Comparison of ENCODE assay signal across 14 cellular contexts in genomic region chr1:55067022-55067781, GRCh38. TPM values are rescaled to one million over a fixed set of nuclear protein-coding genes. Genes with fewer than 3 reads are reported as not detected.
A peak's percentile ranks its signal among the peaks of the same experiment; 100 is the strongest.
DNase-seq lines count a peak whose midpoint lies in the region; ATAC-seq, FAIRE-seq and TF ChIP-seq lines count a peak whose summit lies in the region.
"Had no signal": no experiment of that assay in that cellular context is flagged by ENCODE, and none has a peak within 500 bp of the region (broad histone marks: within the 10 kb centered on the region; RNA-seq: fewer than 3 reads in every experiment).

No MANE protein-coding gene starts in this region.

- H3K27ac Mint-ChIP-seq in activated naive CD8-positive, alpha-beta T cell: peak overlapping the region; percentile 28
- no peak overlapping the region for H3K27ac Mint-ChIP-seq in activated naive CD8-positive, alpha-beta T cell treated with anti-CD3 and anti-CD28 coated beads, Interleukin-2, amount 50 U/mL, for 24 hours
- H3K27ac Mint-ChIP-seq in type B pancreatic cell: peak overlapping the region; percentile 39
- H3K27ac Mint-ChIP-seq in naive thymus-derived CD8-positive, alpha-beta T cell: peak overlapping the region in 3 of 10 donors; percentile 9 to 71 (median 33)

- TF ChIP-seq CTCF in keratinocyte (optimal IDR thresholded peaks at IDR 0.05 in 1 of 3, IDR thresholded peaks at IDR 0.05 in 1 of 3, conservative IDR thresholded peaks at IDR 0.05 in 1 of 3; ENCODE audit: extremely low read depth in 1 of 3, insufficient read depth in 2 of 3, low read length in 3 of 3) (no peak), type B pancreatic cell (conservative IDR thresholded peaks at IDR 0.05) (no peak)

- peak; percentile 67 for FAIRE-seq in keratinocyte (lab: Jason Lieb, UNC)
- FAIRE-seq: GM18507 had no signal

- H3K36me3 ChIP-seq in keratinocyte (ENCODE audit: control insufficient read depth in 2 of 2, extremely low read depth in 1 of 2, insufficient read depth in 2 of 2, low read length in 2 of 2): peaks cover 32 to 63% of the 10 kb centered on the region in 2 experiments

- POLR2A ChIA-PET in naive thymus-derived CD8-positive, alpha-beta T cell (lab: Charles Lee): no interaction called here

- no peak for ATAC-seq in activated naive CD8-positive, alpha-beta T cell treated with anti-CD3 and anti-CD28 coated beads, Interleukin-2, amount 50 U/mL, for 24 hours
- no peak for ATAC-seq in naive thymus-derived CD8-positive, alpha-beta T cell
- ATAC-seq: sciatic nerve had no signal

- H3K4me1 ChIP-seq in keratinocyte (ENCODE audit: control insufficient read depth, extremely low read depth, insufficient read depth, low read length): no peaks in the 10 kb centered on the region

- no peaks in the 10 kb centered on the region for H3K9me3 Mint-ChIP-seq in activated naive CD8-positive, alpha-beta T cell (ENCODE audit: low read depth)
- no peaks in the 10 kb centered on the region for H3K9me3 Mint-ChIP-seq in activated naive CD8-positive, alpha-beta T cell treated with anti-CD3 and anti-CD28 coated beads, Interleukin-2, amount 50 U/mL, for 24 hours
- H3K9me3 Mint-ChIP-seq in type B pancreatic cell: no peaks in the 10 kb centered on the region
- no peaks in the 10 kb centered on the region for H3K9me3 Mint-ChIP-seq in naive thymus-derived CD8-positive, alpha-beta T cell

- H3K9me3 ChIP-seq in keratinocyte (ENCODE audit: control insufficient read depth, low read depth, low read length): no peaks in the 10 kb centered on the region
- H3K9me3 ChIP-seq: upper lobe of left lung had no signal

- H3K4me2 ChIP-seq in keratinocyte (ENCODE audit: control insufficient read depth, extremely low read depth, insufficient read depth, low read depth, low read length): no peak overlapping the region

- no peaks in the 10 kb centered on the region for H3K27me3 ChIP-seq in keratinocyte (ENCODE audit: control insufficient read depth, extremely low read depth, insufficient read depth, low read length)
- H3K27me3 ChIP-seq: upper lobe of left lung had no signal

- DNase-seq in activated naive CD8-positive, alpha-beta T cell treated with anti-CD3 and anti-CD28 coated beads, Interleukin-2, amount 50 U/mL, for 24 hours: no peak
- DNase-seq in anterior cingulate cortex (lab: John Stamatoyannopoulos, UW) (peak in 57 of 58 donors; percentile 18 to 93 (median 77)), keratinocyte (ENCODE audit: low read depth, low spot score) (no peak), type B pancreatic cell (ENCODE audit: extremely low spot score, unreplicated experiment) (no peak), SHP77 treated with DMSO at 0.1 percent for 48 hours (lab: John Stamatoyannopoulos, UW) (no peak), RPMI8226 (no peak)
- no peak for DNase-seq in naive thymus-derived CD8-positive, alpha-beta T cell
- DNase-seq: ACHN, T-helper 2 cell, upper lobe of left lung had no signal

- H3K4me3 Mint-ChIP-seq in activated naive CD8-positive, alpha-beta T cell: no peak overlapping the region
- no peak overlapping the region for H3K4me3 Mint-ChIP-seq in activated naive CD8-positive, alpha-beta T cell treated with anti-CD3 and anti-CD28 coated beads, Interleukin-2, amount 50 U/mL, for 24 hours
- H3K4me3 Mint-ChIP-seq in type B pancreatic cell: no peak overlapping the region
- H3K4me3 Mint-ChIP-seq in naive thymus-derived CD8-positive, alpha-beta T cell: peak overlapping the region in 1 of 10 donors; percentile 28

- H3K79me2 ChIP-seq in keratinocyte (ENCODE audit: control insufficient read depth, insufficient read depth, low read length): no peaks in the 10 kb centered on the region

- H3K9me1 ChIP-seq in keratinocyte (ENCODE audit: control insufficient read depth, extremely low read depth, insufficient read depth, low read length): no peaks in the 10 kb centered on the region

- dilution Hi-C loops in keratinocyte (cut with MboI; ENCODE audit: extremely low pct_ligation_motif_present, low sequenced_read_pairs): no loop called here

- no peak overlapping the region for H3K27ac ChIP-seq in keratinocyte (ENCODE audit: control insufficient read depth, insufficient read depth, low read length)
- H3K27ac ChIP-seq: HL-60, upper lobe of left lung had no signal

- H3K4me3 ChIP-seq in keratinocyte (ENCODE audit: control insufficient read depth in 2 of 3, extremely low read depth in 1 of 3, insufficient read depth in 2 of 3, low read depth in 1 of 3, low read length in 3 of 3): no peak overlapping the region
- H3K4me3 ChIP-seq: upper lobe of left lung had no signal

- H4K20me1 ChIP-seq in keratinocyte (ENCODE audit: control insufficient read depth, extremely low read depth, insufficient read depth, low read length): peaks cover 11% of the 10 kb centered on the region

- peaks cover 21% of the 10 kb centered on the region for H3K36me3 Mint-ChIP-seq in activated naive CD8-positive, alpha-beta T cell
- H3K36me3 Mint-ChIP-seq in activated naive CD8-positive, alpha-beta T cell treated with anti-CD3 and anti-CD28 coated beads, Interleukin-2, amount 50 U/mL, for 24 hours (ENCODE audit: low read depth): peaks cover 56% of the 10 kb centered on the region
- peaks cover 31% of the 10 kb centered on the region for H3K36me3 Mint-ChIP-seq in type B pancreatic cell
- H3K36me3 Mint-ChIP-seq in naive thymus-derived CD8-positive, alpha-beta T cell: peaks cover 27 to 59% (median 28%) of the 10 kb centered on the region in 3 donors

- no peaks in the 10 kb centered on the region for H3K4me1 Mint-ChIP-seq in activated naive CD8-positive, alpha-beta T cell (ENCODE audit: low read depth)
- peaks cover 7% of the 10 kb centered on the region for H3K4me1 Mint-ChIP-seq in activated naive CD8-positive, alpha-beta T cell treated with anti-CD3 and anti-CD28 coated beads, Interleukin-2, amount 50 U/mL, for 24 hours
- peaks cover 5% of the 10 kb centered on the region for H3K4me1 Mint-ChIP-seq in type B pancreatic cell (ENCODE audit: unreplicated experiment)
- H3K4me1 Mint-ChIP-seq in naive thymus-derived CD8-positive, alpha-beta T cell: peaks cover 0 to 4% (median under 1%) of the 10 kb centered on the region in 4 donors

- H3K9ac ChIP-seq in keratinocyte (ENCODE audit: control insufficient read depth, extremely low read depth, insufficient read depth, low read length): no peak overlapping the region

- H3K27me3 Mint-ChIP-seq in activated naive CD8-positive, alpha-beta T cell: no peaks in the 10 kb centered on the region
- no peaks in the 10 kb centered on the region for H3K27me3 Mint-ChIP-seq in activated naive CD8-positive, alpha-beta T cell treated with anti-CD3 and anti-CD28 coated beads, Interleukin-2, amount 50 U/mL, for 24 hours
- H3K27me3 Mint-ChIP-seq in type B pancreatic cell: no peaks in the 10 kb centered on the region
- H3K27me3 Mint-ChIP-seq in naive thymus-derived CD8-positive, alpha-beta T cell: no peaks in the 10 kb centered on the region

- no peak overlapping the region for H2AFZ ChIP-seq in keratinocyte (ENCODE audit: control insufficient read depth, low read length)

RNA-seq across cellular contexts. Expression of gene PCSK9, which starts 27.9 kb away (rescaled TPM):
- 56.0 to 86.2 TPM (median 61.7 TPM) in 3 replicates for polyA plus RNA-seq in keratinocyte
- polyA plus RNA-seq in keratinocyte (2011; ENCODE audit: low read depth): 1.7 TPM
- polyA plus RNA-seq in keratinocyte (2011; cell fraction: cytosol; rRNA removed): 13.3 and 22.9 TPM in 2 replicates
- 101 and 129 TPM in 2 replicates for polyA plus RNA-seq in keratinocyte (2011; cell fraction: nucleus; rRNA removed)
- 7.3 and 119 TPM in 2 replicates for polyA plus RNA-seq in keratinocyte (2012; ENCODE audit: low replicate concordance)
- polyA minus RNA-seq in keratinocyte: 42.3 to 107 TPM (median 53.2 TPM) in 3 replicates
- polyA minus RNA-seq in keratinocyte (2011; cell fraction: cytosol; rRNA and poly(A)+ RNA removed): 71.6 TPM
- polyA minus RNA-seq in keratinocyte (2011; cell fraction: nucleus; rRNA and poly(A)+ RNA removed): 148 and 180 TPM in 2 replicates
- 9.5 and 15.3 TPM in 2 replicates for total RNA-seq in type B pancreatic cell (ENCODE audit: low replicate concordance)
- total RNA-seq in naive thymus-derived CD8-positive, alpha-beta T cell: not detected
- polyA plus RNA-seq in naive thymus-derived CD8-positive, alpha-beta T cell: not detected

Comparison
In these comparisons a context has a peak if more than half of its experiments do, and no peak if none do; other contexts are left out.
1. DNase-seq: peak in anterior cingulate cortex (57 of 58); none in activated naive CD8-positive, alpha-beta T cell treated with anti-CD3 and anti-CD28 coated beads, Interleukin-2, amount 50 U/mL, for 24 hours (single experiment), keratinocyte (single experiment), type B pancreatic cell (single experiment), SHP77 treated with DMSO at 0.1 percent for 48 hours (single experiment), naive thymus-derived CD8-positive, alpha-beta T cell (0 of 10) and RPMI8226 (single experiment).
2. RNA of gene PCSK9, which starts 27.9 kb away (total RNA-seq): 9.5 to 15.3 TPM in type B pancreatic cell; not detected in naive thymus-derived CD8-positive, alpha-beta T cell; every median in the first group is over 10 times any median in the second.